In the genomic region with DNA sequence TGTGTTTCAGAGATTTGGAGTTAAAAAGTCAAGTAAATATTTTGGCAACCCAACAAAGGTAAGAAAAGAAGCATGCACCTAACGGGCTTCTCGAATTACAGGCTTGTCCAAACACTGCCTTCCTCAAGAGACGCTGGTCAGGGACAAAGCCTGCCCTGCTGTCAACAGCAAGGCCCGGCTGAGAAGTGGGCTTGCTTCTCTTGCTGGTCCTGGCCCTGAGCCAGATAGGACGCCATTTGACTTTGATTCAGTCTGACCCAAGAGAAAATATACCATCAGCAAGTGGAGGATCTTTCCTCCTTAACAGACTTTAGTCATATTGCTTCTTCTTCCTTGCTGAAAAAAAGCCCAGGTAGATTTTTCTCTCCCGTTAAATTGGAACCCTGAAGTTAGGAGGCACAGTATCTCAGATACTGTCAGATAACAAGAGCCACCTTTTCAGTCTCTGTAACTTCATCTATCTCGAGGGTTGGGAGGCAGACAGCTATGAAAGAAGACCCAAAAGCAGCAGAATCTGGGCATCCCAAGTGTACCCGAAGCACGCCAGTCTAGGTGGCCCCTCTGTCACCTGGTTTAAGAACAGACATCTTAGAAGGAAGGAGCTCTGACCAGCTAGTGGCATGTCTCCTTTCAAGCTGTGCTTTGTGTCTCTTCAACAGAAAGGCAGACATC, we compare ENCODE assay signal across 11 cellular contexts. TPM values are rescaled to one million over a fixed set of nuclear protein-coding genes. Genes with fewer than 3 reads are reported as not detected.
DNase-seq lines count a peak whose midpoint lies in the region; TF ChIP-seq lines count a peak whose summit lies in the region.
"Had no signal": no experiment of that assay in that cellular context is flagged by ENCODE, and none has a peak within 500 bp of the region (broad histone marks: within the 10 kb centered on the region; RNA-seq: fewer than 3 reads in every experiment).

No MANE protein-coding gene starts in this region.

- no peak for TF ChIP-seq CTCF in H9 (conservative IDR thresholded peaks at IDR 0.05)
- no peak for TF ChIP-seq CTCF in endothelial cell (IDR thresholded peaks at IDR 0.05; ENCODE audit: unreplicated experiment)
- TF ChIP-seq CTCF in progenitor cell of endocrine pancreas (IDR thresholded peaks at IDR 0.05; ENCODE audit: unreplicated experiment) = no peak

- H2BK12ac ChIP-seq in H9 (ENCODE audit: insufficient read length, low read depth, low read length) = no peak overlapping the region

- H3T11ph ChIP-seq in H9 (ENCODE audit: low read length) = no peak overlapping the region

- no peak overlapping the region for H3K4ac ChIP-seq in H9 (ENCODE audit: low read depth, low read length)

- H2BK120ac ChIP-seq in H9 (ENCODE audit: low read depth, low read length, poor library complexity, severe bottlenecking) = no peak overlapping the region

- H3K23me2 ChIP-seq in H9 (ENCODE audit: insufficient read length, low read depth, low read length, poor library complexity, severe bottlenecking) = no peaks in the 10 kb centered on the region

- H2BK20ac ChIP-seq in H9 (ENCODE audit: low read depth, low read length, poor library complexity, severe bottlenecking) = no peak overlapping the region

- no peak overlapping the region for H4K8ac ChIP-seq in H9 (replicated peaks; ENCODE audit: insufficient read length, low read depth, low read length)

- H3K79me1 ChIP-seq in H9 (ENCODE audit: insufficient read depth, low read depth, low read length, poor library complexity, severe bottlenecking) = peaks cover 11% of the 10 kb centered on the region

- H3K14ac ChIP-seq in H9 (ENCODE audit: insufficient read depth, low read length) = no peak overlapping the region

- H3K4me2 ChIP-seq in H9 (ENCODE audit: insufficient read depth, insufficient read length, low read length) = peak overlapping the region; percentile 38
- H3K4me2 ChIP-seq: PC-9 had no signal

- H3K27me3 Mint-ChIP-seq in H9 (ENCODE audit: low read depth) (no peaks in the 10 kb centered on the region), endothelial cell (ENCODE audit: unreplicated experiment) (no peaks in the 10 kb centered on the region), progenitor cell of endocrine pancreas (no peaks in the 10 kb centered on the region)

- no peak overlapping the region for H2AK5ac ChIP-seq in H9 (ENCODE audit: insufficient read length, low read length)

- H3K79me2 ChIP-seq in H9 (ENCODE audit: insufficient read depth, low read length) = peaks cover 2% of the 10 kb centered on the region; the same call in 1 of the 2 replicates

- H3K4me3 Mint-ChIP-seq in H9 = peak overlapping the region; percentile 33 to 64; a peak in 4 of 5 replicates
- H3K4me3 Mint-ChIP-seq in endothelial cell (ENCODE audit: unreplicated experiment) = no peak overlapping the region
- no peak overlapping the region for H3K4me3 Mint-ChIP-seq in progenitor cell of endocrine pancreas (ENCODE audit: low read depth)
- H3K4me3 Mint-ChIP-seq: activated B cell treated with CpG ODN at 0.5 μM for 24 hours had no signal

- no peak overlapping the region for H2BK5ac ChIP-seq in H9 (ENCODE audit: insufficient read length, low read length)

- no peak overlapping the region for H4K91ac ChIP-seq in H9 (ENCODE audit: insufficient read length, low read depth, low read length)

- DNase-seq in H9 (peak; percentile 72), NCI-H2227 treated with DMSO at 0.1 percent for 48 hours (lab: John Stamatoyannopoulos, UW) (peak; percentile 21), endothelial cell (ENCODE audit: low spot score) (peak; percentile 20), progenitor cell of endocrine pancreas (ENCODE audit: low spot score, unreplicated experiment) (no peak), AG08396 (ENCODE audit: low spot score) (no peak), NCI-H226 (no peak), activated gamma-delta T cell (lab: John Stamatoyannopoulos, UW) (no peak)
- DNase-seq in activated CD4-positive, alpha-beta T cell treated with anti-CD3 and anti-CD28 coated beads, Interleukin-2, amount 50 U/mL, for 4 hours = no peak
- DNase-seq: activated B cell treated with CpG ODN at 0.5 μM for 24 hours; effector CD8-positive, alpha-beta T cell had no signal

- no peak overlapping the region for H3K18ac ChIP-seq in H9 (ENCODE audit: insufficient read length, low read depth, low read length)

- no peak overlapping the region for H4K5ac ChIP-seq in H9 (ENCODE audit: insufficient read length, low read depth, low read length)

- no peaks in the 10 kb centered on the region for H3K9me3 ChIP-seq in H9 (ENCODE audit: control insufficient read depth, low read depth, low read length)

- H3K27me3 ChIP-seq in H9 (ENCODE audit: insufficient read depth, low read length) = no peaks in the 10 kb centered on the region

- H3K56ac ChIP-seq in H9 (ENCODE audit: insufficient read length, low read depth, low read length) = no peak overlapping the region

- no CpG with 5 or more reads among the region's 9 CpGs for WGBS in H9 (ENCODE audit: extremely low coverage, insufficient read length, low lambda C conversion rate)

- H2AFZ ChIP-seq in H9 (ENCODE audit: low read length) = no peak overlapping the region
- H2AFZ ChIP-seq: PC-9 had no signal

- peaks cover 63 to 78% of the 10 kb centered on the region in 2 experiments for H3K4me1 Mint-ChIP-seq in H9
- H3K4me1 Mint-ChIP-seq in endothelial cell (ENCODE audit: unreplicated experiment) = peaks cover 18% of the 10 kb centered on the region
- peaks cover 40% of the 10 kb centered on the region for H3K4me1 Mint-ChIP-seq in progenitor cell of endocrine pancreas (ENCODE audit: low read depth)
- H3K4me1 Mint-ChIP-seq: activated B cell treated with CpG ODN at 0.5 μM for 24 hours had no signal

- no peaks in the 10 kb centered on the region for H3K9me3 Mint-ChIP-seq in H9
- no peaks in the 10 kb centered on the region for H3K9me3 Mint-ChIP-seq in endothelial cell (ENCODE audit: unreplicated experiment)
- H3K9me3 Mint-ChIP-seq in progenitor cell of endocrine pancreas (ENCODE audit: low read depth) = no peaks in the 10 kb centered on the region

- no peak overlapping the region for H3K9ac ChIP-seq in H9 (ENCODE audit: extremely low read depth, insufficient read length, low read length)

- H3K36me3 Mint-ChIP-seq in H9 (ENCODE audit: insufficient read depth in 1 of 3, low read depth in 3 of 3) = peaks cover 3 to 10% (median 4%) of the 10 kb centered on the region in 3 experiments; a peak in 5 of 7 replicates
- no peaks in the 10 kb centered on the region for H3K36me3 Mint-ChIP-seq in endothelial cell (ENCODE audit: low read depth, unreplicated experiment)
- H3K36me3 Mint-ChIP-seq in progenitor cell of endocrine pancreas (ENCODE audit: insufficient read depth) = no peaks in the 10 kb centered on the region

- H3K27ac ChIP-seq in H9 (ENCODE audit: insufficient read length, low read depth, low read length) = peak overlapping the region; percentile 47
- H3K27ac ChIP-seq: PC-9 had no signal

- peaks cover 23% of the 10 kb centered on the region for H3K4me1 ChIP-seq in H9 (ENCODE audit: insufficient read depth, low read length)

- H4K20me1 ChIP-seq in H9 (ENCODE audit: control insufficient read depth, insufficient read depth, insufficient read length) = no peaks in the 10 kb centered on the region

- no peak overlapping the region for H3K23ac ChIP-seq in H9 (ENCODE audit: insufficient read length, low read depth, low read length)

- H2BK15ac ChIP-seq in H9 (ENCODE audit: low read depth, low read length) = no peak overlapping the region

- peak overlapping the region; percentile 90 to 99 (median 97) for H3K27ac Mint-ChIP-seq in H9
- no peak overlapping the region for H3K27ac Mint-ChIP-seq in endothelial cell (ENCODE audit: unreplicated experiment)
- H3K27ac Mint-ChIP-seq in progenitor cell of endocrine pancreas = peak overlapping the region; percentile 66
- H3K27ac Mint-ChIP-seq: activated B cell treated with CpG ODN at 0.5 μM for 24 hours had no signal

RNA-seq across cellular contexts. Expression of a gene that starts 57.5 kb away (rescaled TPM):
- total RNA-seq in H9 (2021) (not detected in 2 replicates), endothelial cell (ENCODE audit: unreplicated experiment) (not detected), progenitor cell of endocrine pancreas (not detected in 2 replicates)
- total RNA-seq: activated B cell treated with CpG ODN at 0.5 μM for 24 hours, PC-9 had no signal

Comparison
In these comparisons a context has a peak if more than half of its experiments do, and no peak if none do; other contexts are left out.
1. DNase-seq: peak in H9 (single experiment), NCI-H2227 treated with DMSO at 0.1 percent for 48 hours (single experiment) and endothelial cell (single experiment); none in progenitor cell of endocrine pancreas (single experiment), activated CD4-positive, alpha-beta T cell treated with anti-CD3 and anti-CD28 coated beads, Interleukin-2, amount 50 U/mL, for 4 hours (0 of 2), AG08396 (single experiment), NCI-H226 (single experiment) and activated gamma-delta T cell (single experiment).
2. H3K4me3 Mint-ChIP-seq: peak in H9 (2 of 2); none in endothelial cell (single experiment) and progenitor cell of endocrine pancreas (single experiment).